ENCODE assay signal across 19 cellular contexts in genomic region chr3:117941756-117942155, GRCh38.
DNase-seq lines count a peak whose midpoint lies in the region; ATAC-seq and TF ChIP-seq lines count a peak whose summit lies in the region.
"Had no signal": no experiment of that assay in that cellular context is flagged by ENCODE, and none has a peak within 500 bp of the region (broad histone marks: within the 10 kb centered on the region; RNA-seq: fewer than 3 reads in every experiment).

No MANE protein-coding gene starts in this region.

- H3K36me3 Mint-ChIP-seq in glutamatergic neuron (ENCODE audit: unreplicated experiment), result peaks cover 5% of the 10 kb centered on the region
- H3K36me3 Mint-ChIP-seq: CD14-positive monocyte; CD4-positive, alpha-beta memory T cell; CD4-positive, CD25-positive, alpha-beta regulatory T cell; CD8-positive, alpha-beta memory T cell had no signal

- no peak for DNase-seq in OCI-LY7 (ENCODE audit: low spot score)
- peak in 1 of 3 donors; percentile 2 for DNase-seq in mucosa of descending colon
- DNase-seq in left ventricle myocardium inferior, result no peak
- no peak for DNase-seq in GM20000 (ENCODE audit: low spot score)
- DNase-seq in glutamatergic neuron, result no peak
- DNase-seq: 8988T; ACHN; BE2C; C1 segment of cervical spinal cord; CD4-positive, alpha-beta memory T cell; CD4-positive, CD25-positive, alpha-beta regulatory T cell; CD8-positive, alpha-beta memory T cell; COR-L47; DMS79 treated with DMSO at 0.1 percent for 48 hours; EL; GDM1 had no signal

- peak overlapping the region; percentile 10; the same call in 1 of the 2 replicates for H2AFZ ChIP-seq in OCI-LY7 (ENCODE audit: low read length)

- H3K9ac ChIP-seq in BLaER1 treated with 17β-estradiol and CSF1 and Interleukin-3, amounts not matched to agents 10 nM and 100 nM, result no peak overlapping the region

- POLR2A ChIA-PET in OCI-LY7 (lab: Charles Lee), result interaction anchor here (0.7 to 1.5 kb wide), 6 partner anchors 8 to 49 kb away, joined by 3 to 5 read pairs (median 4); no protein-coding TSS in a partner anchor

- peak; percentile 67 for ATAC-seq in mucosa of descending colon
- ATAC-seq: GM12878 had no signal

- intact Hi-C loops in OCI-LY7 (cut with micrococcal nuclease; ENCODE audit: unreplicated experiment) (no loop called here), mucosa of descending colon (cut with DNase I, micrococcal nuclease) (no loop called here), left ventricle myocardium inferior (cut with micrococcal nuclease) (no loop called here)

- H3K4me3 Mint-ChIP-seq in glutamatergic neuron (ENCODE audit: unreplicated experiment), result no peak overlapping the region
- H3K4me3 Mint-ChIP-seq: CD14-positive monocyte; CD4-positive, alpha-beta memory T cell; CD4-positive, CD25-positive, alpha-beta regulatory T cell; CD8-positive, alpha-beta memory T cell had no signal

- H3K4me2 ChIP-seq in BLaER1 treated with 17β-estradiol and CSF1 and Interleukin-3, amounts not matched to agents 10 nM and 100 nM, result peak overlapping the region in 7 of 11 experiments; percentile 2 to 51 (median 15); a peak in 10 of 22 replicates
- peak overlapping the region; percentile 21; the same call in 1 of the 2 replicates for H3K4me2 ChIP-seq in OCI-LY7 (ENCODE audit: low read length)

- H3K9me3 Mint-ChIP-seq in glutamatergic neuron (ENCODE audit: unreplicated experiment), result no peaks in the 10 kb centered on the region

- no peak for TF ChIP-seq CTCF in OCI-LY7 (conservative IDR thresholded peaks at IDR 0.05; ENCODE audit: low read length)
- no peak for TF ChIP-seq CTCF in mucosa of descending colon (IDR thresholded peaks at IDR 0.05)
- TF ChIP-seq CTCF in left ventricle myocardium inferior (IDR thresholded peaks at IDR 0.05; ENCODE audit: borderline replicate concordance), result no peak
- no peak for TF ChIP-seq CTCF in GM20000 (IDR thresholded peaks at IDR 0.05; ENCODE audit: extremely low read depth, missing control alignments)
- no peak for TF ChIP-seq CTCF in glutamatergic neuron (IDR thresholded peaks at IDR 0.05; ENCODE audit: partially characterized antibody, unreplicated experiment)

- no peaks in the 10 kb centered on the region for H3K79me2 ChIP-seq in OCI-LY7 (ENCODE audit: insufficient read depth, low read depth, low read length)

- H3K9me3 ChIP-seq in BLaER1 treated with 17β-estradiol and CSF1 and Interleukin-3, amounts not matched to agents 10 nM and 100 nM (replicated peaks in 1 of 11), result peaks cover 0 to 17% (median 5%) of the 10 kb centered on the region in 11 experiments; a peak in 6 of 22 replicates
- no peaks in the 10 kb centered on the region for H3K9me3 ChIP-seq in OCI-LY7 (ENCODE audit: low read length)
- H3K9me3 ChIP-seq in mucosa of descending colon, result no peaks in the 10 kb centered on the region
- H3K9me3 ChIP-seq in left ventricle myocardium inferior (replicated peaks), result peaks cover 11% of the 10 kb centered on the region

- no peaks in the 10 kb centered on the region for H3K27me3 ChIP-seq in BLaER1 treated with 17β-estradiol and CSF1 and Interleukin-3, amounts not matched to agents 10 nM and 100 nM
- H3K27me3 ChIP-seq in left ventricle myocardium inferior (ENCODE audit: low read depth), result no peaks in the 10 kb centered on the region
- H3K27me3 ChIP-seq: BE2C had no signal

- peaks cover 16% of the 10 kb centered on the region for H3K4me1 Mint-ChIP-seq in glutamatergic neuron (ENCODE audit: low read depth, unreplicated experiment)
- H3K4me1 Mint-ChIP-seq: CD14-positive monocyte; CD4-positive, alpha-beta memory T cell; CD4-positive, CD25-positive, alpha-beta regulatory T cell; CD8-positive, alpha-beta memory T cell had no signal

- BruUV-seq in OCI-LY7 (replicated peaks; lab: Mats Ljungman, UMichigan), result no TSS peak

- no peaks in the 10 kb centered on the region for H3K36me3 ChIP-seq in BLaER1 treated with 17β-estradiol and CSF1 and Interleukin-3, amounts not matched to agents 10 nM and 100 nM
- H3K36me3 ChIP-seq in OCI-LY7 (ENCODE audit: insufficient read depth, low read length) (no peaks in the 10 kb centered on the region), mucosa of descending colon (ENCODE audit: low read depth) (no peaks in the 10 kb centered on the region), left ventricle myocardium inferior (no peaks in the 10 kb centered on the region)

- no peaks in the 10 kb centered on the region for H4K20me1 ChIP-seq in BLaER1 treated with 17β-estradiol and CSF1 and Interleukin-3, amounts not matched to agents 10 nM and 100 nM
- H4K20me1 ChIP-seq in OCI-LY7 (ENCODE audit: insufficient read depth, low read length), result no peaks in the 10 kb centered on the region

- no peaks in the 10 kb centered on the region for H3K27me3 Mint-ChIP-seq in glutamatergic neuron (ENCODE audit: unreplicated experiment)
- H3K27me3 Mint-ChIP-seq: CD4-positive, alpha-beta memory T cell; CD4-positive, CD25-positive, alpha-beta regulatory T cell; CD8-positive, alpha-beta memory T cell had no signal

- no peak overlapping the region for H3K4me3 ChIP-seq in BLaER1 treated with 17β-estradiol and CSF1 and Interleukin-3, amounts not matched to agents 10 nM and 100 nM
- no peak overlapping the region for H3K4me3 ChIP-seq in OCI-LY7 (ENCODE audit: low read depth, low read length, poor library complexity, severe bottlenecking)
- no peak overlapping the region for H3K4me3 ChIP-seq in mucosa of descending colon
- H3K4me3 ChIP-seq in left ventricle myocardium inferior, result no peak overlapping the region
- H3K4me3 ChIP-seq: GM12878 had no signal

- no peaks in the 10 kb centered on the region for H3K9me2 ChIP-seq in OCI-LY7 (ENCODE audit: insufficient read depth, low read length)

- no peak overlapping the region for H3K27ac ChIP-seq in BLaER1 treated with 17β-estradiol and CSF1 and Interleukin-3, amounts not matched to agents 10 nM and 100 nM
- H3K27ac ChIP-seq in OCI-LY7 (ENCODE audit: low read depth, low read length, poor library complexity, severe bottlenecking) (no peak overlapping the region), left ventricle myocardium inferior (replicated peaks) (no peak overlapping the region)

- CTCF ChIA-PET in OCI-LY7 (lab: Charles Lee; ENCODE audit: unreplicated experiment), result no interaction called here

- H3K27ac Mint-ChIP-seq in glutamatergic neuron (ENCODE audit: unreplicated experiment), result no peak overlapping the region
- H3K27ac Mint-ChIP-seq: CD14-positive monocyte; CD4-positive, alpha-beta memory T cell; CD4-positive, CD25-positive, alpha-beta regulatory T cell; CD8-positive, alpha-beta memory T cell had no signal

- H3K4me1 ChIP-seq in BLaER1 treated with 17β-estradiol and CSF1 and Interleukin-3, amounts not matched to agents 10 nM and 100 nM, result peaks cover 0 to 35% (median 11%) of the 10 kb centered on the region in 10 experiments; a peak in 15 of 20 replicates
- H3K4me1 ChIP-seq in OCI-LY7 (ENCODE audit: insufficient read depth, low read length, poor library complexity, severe bottlenecking) (peaks cover 13% of the 10 kb centered on the region), mucosa of descending colon (ENCODE audit: low read depth) (peaks cover 6% of the 10 kb centered on the region), left ventricle myocardium inferior (no peaks in the 10 kb centered on the region)
- H3K4me1 ChIP-seq: BE2C had no signal
